Comparison of ENCODE assay signal across 10 cellular contexts in genomic region chr5:149404746-149405549, GRCh38. TPM values are rescaled to one million over a fixed set of nuclear protein-coding genes. Genes with fewer than 3 reads are reported as not detected.
DNase-seq lines count a peak whose midpoint lies in the region; ATAC-seq, FAIRE-seq and TF ChIP-seq lines count a peak whose summit lies in the region.
"Had no signal": no experiment of that assay in that cellular context is flagged by ENCODE, and none has a peak within 500 bp of the region (broad histone marks: within the 10 kb centered on the region; RNA-seq: fewer than 3 reads in every experiment).

No MANE protein-coding gene starts in this region.

- FAIRE-seq in HTR-8/SVneo (lab: Jason Lieb, UNC), result peak; percentile 46
- FAIRE-seq in HepG2 (lab: Jason Lieb, UNC), result no peak

- ATAC-seq in HepG2, result peak; percentile 76

- no peaks in the 10 kb centered on the region for H3K79me2 ChIP-seq in HepG2 (ENCODE audit: insufficient read depth, low read length)
- H3K79me2 ChIP-seq in neural progenitor cell (ENCODE audit: low read depth), result no peaks in the 10 kb centered on the region

- peaks cover 0 to 22% of the 10 kb centered on the region in 2 experiments; a peak in 2 of 5 replicates for H3K27me3 ChIP-seq in HepG2 (ENCODE audit: control insufficient read depth in 1 of 2, insufficient read depth in 2 of 2, low read length in 2 of 2)
- H3K27me3 ChIP-seq in thyroid gland, result no peaks in the 10 kb centered on the region
- H3K27me3 ChIP-seq in neural progenitor cell, result no peaks in the 10 kb centered on the region

- no peaks in the 10 kb centered on the region for H3K9me3 Mint-ChIP-seq in neural progenitor cell

- no peaks in the 10 kb centered on the region for H3F3A ChIP-seq in neural progenitor cell (ENCODE audit: low read depth)

- H3K27me3 Mint-ChIP-seq in neural progenitor cell (ENCODE audit: insufficient read depth, low read depth), result peaks cover 2% of the 10 kb centered on the region

- no peak for TF ChIP-seq RAD21 in HepG2 (CRISPR knock-in tag; IDR thresholded peaks at IDR 0.05)

- no peak for TF ChIP-seq CTCF in HepG2 (CRISPR knock-in tag; IDR thresholded peaks at IDR 0.05)
- TF ChIP-seq CTCF in thyroid gland (IDR thresholded peaks at IDR 0.05), result no peak
- TF ChIP-seq CTCF in neural progenitor cell (IDR thresholded peaks at IDR 0.05), result no peak

- H3K27ac ChIP-seq in angular gyrus (ENCODE audit: low read depth, low read length), result peak overlapping the region; percentile 37
- H3K27ac ChIP-seq in HepG2 (ENCODE audit: extremely low read length, insufficient read depth, low read length), result no peak overlapping the region
- H3K27ac ChIP-seq in thyroid gland, result peak overlapping the region in 2 of 3 donors; percentile 1 to 49
- H3K27ac ChIP-seq in neural progenitor cell, result no peak overlapping the region

- no peaks in the 10 kb centered on the region for H3K36me3 ChIP-seq in HepG2 (replicated peaks in 1 of 2; ENCODE audit: control insufficient read depth in 1 of 2, insufficient read depth in 2 of 2, low read length in 2 of 2)
- no peaks in the 10 kb centered on the region for H3K36me3 ChIP-seq in thyroid gland
- H3K36me3 ChIP-seq in neural progenitor cell, result no peaks in the 10 kb centered on the region

- intact Hi-C loops in HepG2 (cut with micrococcal nuclease; ENCODE audit: unreplicated experiment), result no loop called here
- intact Hi-C loops in thyroid gland (cut with DNase I), result no loop called here

- peak overlapping the region; percentile 11 to 62 (median 18); a peak in 4 of 6 replicates for H3K4me3 ChIP-seq in HepG2 (replicated peaks in 1 of 3; ENCODE audit: insufficient read depth in 1 of 3, low read depth in 2 of 3, low read length in 3 of 3)
- no peak overlapping the region for H3K4me3 ChIP-seq in thyroid gland (replicated peaks in 1 of 3)
- H3K4me3 ChIP-seq in neural progenitor cell, result no peak overlapping the region

- peaks cover 55% of the 10 kb centered on the region for H3K4me1 Mint-ChIP-seq in neural progenitor cell

- no peaks in the 10 kb centered on the region for H3K36me3 Mint-ChIP-seq in neural progenitor cell

- H3K9ac ChIP-seq in HepG2 (ENCODE audit: insufficient read depth, low read depth, low read length) (peak overlapping the region; percentile 17; the same call in 1 of the 2 replicates), neural progenitor cell (no peak overlapping the region)

- H3K27ac Mint-ChIP-seq in neural progenitor cell, result no peak overlapping the region

- WGBS in HepG2 (ENCODE audit: low lambda C conversion rate), result 18% methylated on average over 15 of the region's 17 CpGs
- 71 to 75% methylated on average over 12 to 15 of the region's 17 CpGs for WGBS in thyroid gland, 2 donors

- POLR2A ChIA-PET in HepG2 (lab: Yijun Ruan, JAX), result interaction anchor here (1.3 to 1.4 kb wide), 2 partner anchors 8 to 18 kb away, joined by 3 to 4 read pairs; no protein-coding TSS in a partner anchor

- in situ Hi-C loops in HepG2 (cut with HindIII; ENCODE audit: extremely low pct_ligation_motif_present, low pct_unique_long_range_greater_than_20kb), result no loop called here

- H3K9me3 ChIP-seq in HepG2 (ENCODE audit: low read length) (no peaks in the 10 kb centered on the region), thyroid gland (no peaks in the 10 kb centered on the region), neural progenitor cell (ENCODE audit: low read depth) (no peaks in the 10 kb centered on the region)

- no TSS peak for BruUV-seq in HepG2 (replicated peaks; lab: Mats Ljungman, UMichigan)

- CTCF ChIA-PET in HepG2 (lab: Yijun Ruan, JAX; ENCODE audit: low intra/inter-chr PET ratio, low total read pairs), result no interaction called here

- TF ChIP-seq EP300 in HepG2 (IDR thresholded peaks at IDR 0.05; ENCODE audit: low read depth in 2 of 2, low read length in 2 of 2) (no peak), HepG2 (CRISPR knock-in tag; IDR thresholded peaks at IDR 0.05; ENCODE audit: borderline replicate concordance) (no peak)

- DNase-seq in HTR-8/SVneo (ENCODE audit: insufficient read length, low spot score) (no peak), HepG2 (ENCODE audit: low spot score) (peak; percentile 30), thyroid gland (no peak), NCI-H1105 (lab: John Stamatoyannopoulos, UW) (no peak), NCI-H526 treated with DMSO at 0.1 percent for 48 hours (lab: John Stamatoyannopoulos, UW) (no peak), neural progenitor cell (ENCODE audit: low spot score) (no peak)
- DNase-seq in stimulated activated CD4-positive, alpha-beta T cell treated with anti-CD3 and anti-CD28 coated beads, Interleukin-15, amount 100 ng/mL, for 24 hours, result no peak
- DNase-seq: activated CD4-positive, CD25-positive, alpha-beta regulatory T cell treated with anti-CD3 and anti-CD28 coated beads, Interleukin-2, amount 50 U/mL, for 72 hours; NK-92 treated with Interleukin-12 subunit alpha and Interleukin-12 subunit beta, amount 100 ng/mL, for 24 hours had no signal

- no peak for TF ChIP-seq POLR2A in HepG2 (IDR thresholded peaks at IDR 0.05; ENCODE audit: insufficient read depth in 1 of 2, low read depth in 2 of 2, low read length in 2 of 2)
- no peak for TF ChIP-seq POLR2A in thyroid gland (IDR thresholded peaks at IDR 0.05)

- H3K4me2 ChIP-seq in HepG2 (ENCODE audit: low read depth, low read length) (peak overlapping the region; percentile 81), neural progenitor cell (no peak overlapping the region)

- H2AFZ ChIP-seq in HepG2 (ENCODE audit: low read length), result peak overlapping the region; percentile 23
- no peak overlapping the region for H2AFZ ChIP-seq in neural progenitor cell (replicated peaks)

- H4K20me1 ChIP-seq in HepG2 (ENCODE audit: insufficient read depth, low read length) (no peaks in the 10 kb centered on the region), neural progenitor cell (ENCODE audit: low read depth) (no peaks in the 10 kb centered on the region)

- no peak overlapping the region for H3K4me3 Mint-ChIP-seq in neural progenitor cell

- H3K4me1 ChIP-seq in HepG2 (ENCODE audit: insufficient read depth, low read length) (peaks cover 74% of the 10 kb centered on the region), thyroid gland (peaks cover 0 to 7% of the 10 kb centered on the region in 2 donors), neural progenitor cell (peaks cover 29% of the 10 kb centered on the region)

RNA-seq across cellular contexts. Expression of gene IL17B, which starts 25.9 kb away (rescaled TPM):
- total RNA-seq in HepG2 (2016; rRNA removed; fragmentation: Illumina TruSeq; extraction: Trizol) (0.29 and 0.32 TPM in 2 replicates), thyroid gland (1 to 10 TPM in 1 of 4 donors, not detected in 3; 1.7 TPM), neural progenitor cell (ENCODE audit: low replicate concordance) (not detected in 2 replicates)
- 0.71 and 1.4 TPM in 2 replicates for total RNA-seq in HepG2 (2016; cell fraction: cytosol; rRNA removed; fragmentation: Illumina TruSeq; extraction: Trizol; ENCODE audit: low read depth)
- total RNA-seq in HepG2 (2016; cell fraction: insoluble cytoplasmic fraction; rRNA removed; fragmentation: Illumina TruSeq; extraction: Trizol), result 0.48 and 0.80 TPM in 2 replicates
- total RNA-seq in HepG2 (2016; cell fraction: membrane; rRNA removed; fragmentation: Illumina TruSeq; extraction: Trizol), result 0.37 and 0.55 TPM in 2 replicates
- total RNA-seq in HepG2 (2016; cell fraction: nucleus; rRNA removed; fragmentation: Illumina TruSeq; extraction: Trizol), result not detected in 2 replicates
- 2.6 and 5.0 TPM in 2 replicates for polyA plus RNA-seq in HepG2 (2011; rRNA removed)
- polyA plus RNA-seq in HepG2 (2011; cell fraction: cytosol; rRNA removed), result 3.4 and 4.2 TPM in 2 replicates
- 1.4 and 3.5 TPM in 2 replicates for polyA plus RNA-seq in HepG2 (2011; cell fraction: nucleus; rRNA removed)
- polyA plus RNA-seq in HepG2 (2012), result 2.6 and 3.0 TPM in 2 replicates
- 0.71 and 0.88 TPM in 2 replicates for polyA plus RNA-seq in HepG2 (2016; cell fraction: cytosol; fragmentation: Illumina TruSeq; extraction: Trizol; ENCODE audit: low read depth)
- 0.54 and 0.76 TPM in 2 replicates for polyA plus RNA-seq in HepG2 (2016; cell fraction: insoluble cytoplasmic fraction; fragmentation: Illumina TruSeq; extraction: Trizol; ENCODE audit: low read depth)
- 0.31 and 0.54 TPM in 2 replicates for polyA plus RNA-seq in HepG2 (2016; cell fraction: membrane; fragmentation: Illumina TruSeq; extraction: Trizol; ENCODE audit: low read depth)
- 1.0 TPM in 1 of 2 replicates, not detected in the other for polyA plus RNA-seq in HepG2 (2016; cell fraction: nucleus; fragmentation: Illumina TruSeq; extraction: Trizol; ENCODE audit: insufficient read depth, low read depth)
- polyA minus RNA-seq in HepG2 (2011; rRNA and poly(A)+ RNA removed; ENCODE audit: low replicate concordance), result 2.3 TPM in 1 of 2 replicates, not detected in the other
- polyA minus RNA-seq in HepG2 (2011; cell fraction: cytosol; rRNA and poly(A)+ RNA removed), result not detected in 2 replicates
- not detected in 2 replicates for polyA minus RNA-seq in HepG2 (2011; cell fraction: nucleus; rRNA and poly(A)+ RNA removed)

RNA-seq across cellular contexts. Expression of gene PCYOX1L, which starts 47.1 kb away (rescaled TPM):
- total RNA-seq in HepG2 (2016; rRNA removed; fragmentation: Illumina TruSeq; extraction: Trizol) (0.24 and 1.00 TPM in 2 replicates), thyroid gland (1 to 10 TPM; 1.8 to 4.4 (median 2.4) TPM), neural progenitor cell (ENCODE audit: low replicate concordance) (16.4 and 28.3 TPM in 2 replicates)
- total RNA-seq in HepG2 (2016; cell fraction: cytosol; rRNA removed; fragmentation: Illumina TruSeq; extraction: Trizol; ENCODE audit: low read depth), result 0.10 and 0.26 TPM in 2 replicates
- 0.27 and 0.78 TPM in 2 replicates for total RNA-seq in HepG2 (2016; cell fraction: insoluble cytoplasmic fraction; rRNA removed; fragmentation: Illumina TruSeq; extraction: Trizol)
- total RNA-seq in HepG2 (2016; cell fraction: membrane; rRNA removed; fragmentation: Illumina TruSeq; extraction: Trizol), result 0.24 and 0.56 TPM in 2 replicates
- total RNA-seq in HepG2 (2016; cell fraction: nucleus; rRNA removed; fragmentation: Illumina TruSeq; extraction: Trizol), result 1.0 and 1.1 TPM in 2 replicates
- polyA plus RNA-seq in HepG2 (2011; rRNA removed), result 3.7 and 5.6 TPM in 2 replicates
- 3.7 and 4.7 TPM in 2 replicates for polyA plus RNA-seq in HepG2 (2011; cell fraction: cytosol; rRNA removed)
- 5.2 TPM in 2 replicates for polyA plus RNA-seq in HepG2 (2011; cell fraction: nucleus; rRNA removed)
- 3.3 and 4.0 TPM in 2 replicates for polyA plus RNA-seq in HepG2 (2012)
- polyA plus RNA-seq in HepG2 (2016; cell fraction: cytosol; fragmentation: Illumina TruSeq; extraction: Trizol; ENCODE audit: low read depth), result 0.16 TPM in 1 of 2 replicates, not detected in the other
- polyA plus RNA-seq in HepG2 (2016; cell fraction: insoluble cytoplasmic fraction; fragmentation: Illumina TruSeq; extraction: Trizol; ENCODE audit: low read depth), result 0.26 and 0.53 TPM in 2 replicates
- polyA plus RNA-seq in HepG2 (2016; cell fraction: membrane; fragmentation: Illumina TruSeq; extraction: Trizol; ENCODE audit: low read depth), result 0.11 and 0.14 TPM in 2 replicates
- 2.1 and 2.8 TPM in 2 replicates for polyA plus RNA-seq in HepG2 (2016; cell fraction: nucleus; fragmentation: Illumina TruSeq; extraction: Trizol; ENCODE audit: insufficient read depth, low read depth)
- 4.6 and 4.7 TPM in 2 replicates for polyA minus RNA-seq in HepG2 (2011; rRNA and poly(A)+ RNA removed; ENCODE audit: low replicate concordance)
- polyA minus RNA-seq in HepG2 (2011; cell fraction: cytosol; rRNA and poly(A)+ RNA removed), result 1.8 and 2.4 TPM in 2 replicates
- polyA minus RNA-seq in HepG2 (2011; cell fraction: nucleus; rRNA and poly(A)+ RNA removed), result 2.3 and 4.6 TPM in 2 replicates

RNA-seq across cellular contexts. Expression of gene GRPEL2, which starts 59.6 kb away (rescaled TPM):
- total RNA-seq in HepG2 (2016; rRNA removed; fragmentation: Illumina TruSeq; extraction: Trizol) (16.6 and 28.4 TPM in 2 replicates), thyroid gland (10 to 100 TPM; 12.6 to 19.6 (median 13.7) TPM), neural progenitor cell (ENCODE audit: low replicate concordance) (27.0 and 42.5 TPM in 2 replicates)
- total RNA-seq in HepG2 (2016; cell fraction: cytosol; rRNA removed; fragmentation: Illumina TruSeq; extraction: Trizol; ENCODE audit: low read depth), result 1.7 and 2.2 TPM in 2 replicates
- 17.2 and 31.8 TPM in 2 replicates for total RNA-seq in HepG2 (2016; cell fraction: insoluble cytoplasmic fraction; rRNA removed; fragmentation: Illumina TruSeq; extraction: Trizol)
- total RNA-seq in HepG2 (2016; cell fraction: membrane; rRNA removed; fragmentation: Illumina TruSeq; extraction: Trizol), result 9.3 and 10.1 TPM in 2 replicates
- total RNA-seq in HepG2 (2016; cell fraction: nucleus; rRNA removed; fragmentation: Illumina TruSeq; extraction: Trizol), result 10.1 and 11.9 TPM in 2 replicates
- polyA plus RNA-seq in HepG2 (2011; rRNA removed), result 9.3 and 13.1 TPM in 2 replicates
- polyA plus RNA-seq in HepG2 (2011; cell fraction: cytosol; rRNA removed), result 5.4 and 8.7 TPM in 2 replicates
- 4.4 and 7.1 TPM in 2 replicates for polyA plus RNA-seq in HepG2 (2011; cell fraction: nucleus; rRNA removed)
- polyA plus RNA-seq in HepG2 (2012), result 8.8 and 8.9 TPM in 2 replicates
- polyA plus RNA-seq in HepG2 (2016; cell fraction: cytosol; fragmentation: Illumina TruSeq; extraction: Trizol; ENCODE audit: low read depth), result 0.66 and 0.72 TPM in 2 replicates
- polyA plus RNA-seq in HepG2 (2016; cell fraction: insoluble cytoplasmic fraction; fragmentation: Illumina TruSeq; extraction: Trizol; ENCODE audit: low read depth), result 14.1 and 15.7 TPM in 2 replicates
- polyA plus RNA-seq in HepG2 (2016; cell fraction: membrane; fragmentation: Illumina TruSeq; extraction: Trizol; ENCODE audit: low read depth), result 3.1 and 3.3 TPM in 2 replicates
- 15.5 and 16.9 TPM in 2 replicates for polyA plus RNA-seq in HepG2 (2016; cell fraction: nucleus; fragmentation: Illumina TruSeq; extraction: Trizol; ENCODE audit: insufficient read depth, low read depth)
- 26.1 and 28.0 TPM in 2 replicates for polyA minus RNA-seq in HepG2 (2011; rRNA and poly(A)+ RNA removed; ENCODE audit: low replicate concordance)
- 20.0 and 22.1 TPM in 2 replicates for polyA minus RNA-seq in HepG2 (2011; cell fraction: cytosol; rRNA and poly(A)+ RNA removed)
- polyA minus RNA-seq in HepG2 (2011; cell fraction: nucleus; rRNA and poly(A)+ RNA removed), result 12.6 and 15.0 TPM in 2 replicates

Comparison
In these comparisons a context has a peak if more than half of its experiments do, and no peak if none do; other contexts are left out.
1. H3K27ac ChIP-seq: peak in angular gyrus (single experiment) and thyroid gland (2 of 3); none in HepG2 (single experiment) and neural progenitor cell (single experiment).
2. H3K4me3 ChIP-seq: peak in HepG2 (3 of 3); none in thyroid gland (0 of 3) and neural progenitor cell (single experiment).